In genomic region chr15:26721231-26721630, GRCh38 we compare ENCODE assay signal across 28 cellular contexts. TPM values are rescaled to one million over a fixed set of nuclear protein-coding genes. Genes with fewer than 3 reads are reported as not detected.
DNase-seq lines count a peak whose midpoint lies in the region; ATAC-seq and TF ChIP-seq lines count a peak whose summit lies in the region.
"Had no signal": no experiment of that assay in that cellular context is flagged by ENCODE, and none has a peak within 500 bp of the region (broad histone marks: within the 10 kb centered on the region; RNA-seq: fewer than 3 reads in every experiment).

No MANE protein-coding gene starts in this region.

- peaks cover 11% of the 10 kb centered on the region for H3K4me1 ChIP-seq in iPS DF 6.9 (ENCODE audit: control insufficient read depth, insufficient read depth, low read length)
- H3K4me1 ChIP-seq: Caco-2 had no signal

- no peak overlapping the region for H3K27ac ChIP-seq in iPS DF 6.9 (ENCODE audit: low read length)
- H3K27ac ChIP-seq: A549, RWPE1, SK-N-MC had no signal

- peak overlapping the region; percentile 50 for H3K4me3 Mint-ChIP-seq in WTC11
- peak overlapping the region; percentile 5 for H3K4me3 Mint-ChIP-seq in nephron progenitor cell
- H3K4me3 Mint-ChIP-seq: CD4-positive, CD25-positive, alpha-beta regulatory T cell; T-helper 17 cell had no signal

- H3K36me3 ChIP-seq in H7 (replicated peaks; ENCODE audit: control insufficient read depth, insufficient read depth, low read length) (no peaks in the 10 kb centered on the region), iPS DF 6.9 (ENCODE audit: control insufficient read depth, insufficient read depth, low read length) (no peaks in the 10 kb centered on the region)
- H3K36me3 ChIP-seq: BE2C, MG63 had no signal

- H3K4me1 Mint-ChIP-seq in WTC11 (peaks cover 89% of the 10 kb centered on the region), nephron progenitor cell (peaks cover 42% of the 10 kb centered on the region)
- H3K4me1 Mint-ChIP-seq: CD4-positive, CD25-positive, alpha-beta regulatory T cell; T-helper 17 cell had no signal

- H3K27me3 Mint-ChIP-seq in WTC11 (ENCODE audit: low read depth), result no peaks in the 10 kb centered on the region
- H3K27me3 Mint-ChIP-seq in nephron progenitor cell (ENCODE audit: low read depth, poor library complexity), result peaks cover 6% of the 10 kb centered on the region
- H3K27me3 Mint-ChIP-seq: CD4-positive, CD25-positive, alpha-beta regulatory T cell; T-helper 17 cell had no signal

- H3K27ac Mint-ChIP-seq in WTC11 (peak overlapping the region; percentile 64; the same call in 1 of the 2 replicates), nephron progenitor cell (no peak overlapping the region)
- H3K27ac Mint-ChIP-seq: T-helper 17 cell had no signal

- H3K9me3 ChIP-seq in iPS DF 6.9 (ENCODE audit: control insufficient read depth, insufficient read depth, low read length), result no peaks in the 10 kb centered on the region
- H3K9me3 ChIP-seq: A549, BE2C, Caco-2, MG63 had no signal

- H3K4me3 ChIP-seq in H7 (ENCODE audit: insufficient read depth, low read depth, low read length), result no peak overlapping the region
- H3K4me3 ChIP-seq in iPS DF 6.9 (ENCODE audit: low read length), result no peak overlapping the region
- H3K4me3 ChIP-seq: A549, K562, MG63, SK-N-MC had no signal

- H3K9me3 Mint-ChIP-seq in WTC11 (peaks cover 8% of the 10 kb centered on the region), nephron progenitor cell (peaks cover 18% of the 10 kb centered on the region)

- WGBS in iPS DF 6.9 (ENCODE audit: insufficient coverage, insufficient read length), result no CpG with 5 or more reads among the region's 3 CpGs

- H3K36me3 Mint-ChIP-seq in WTC11, result peaks cover 13% of the 10 kb centered on the region
- no peaks in the 10 kb centered on the region for H3K36me3 Mint-ChIP-seq in nephron progenitor cell (ENCODE audit: low read depth)
- H3K36me3 Mint-ChIP-seq: CD4-positive, CD25-positive, alpha-beta regulatory T cell had no signal

- POLR2A ChIA-PET in WTC11 (lab: Charles Lee), result interaction anchor here (1.1 kb wide), 1 partner anchor 29 kb away, joined by 3 read pairs; no protein-coding TSS in a partner anchor

- CTCF ChIA-PET in WTC11 (lab: Charles Lee), result interaction anchor here (0.6 to 2.8 kb wide), 4 partner anchors 9 to 472 kb away, joined by 3 to 8 read pairs (median 6); no protein-coding TSS in a partner anchor

- DNase-seq in H7, result peak; percentile 71
- peak; percentile 63 for DNase-seq in WTC11 (ENCODE audit: low spot score)
- peak; percentile 52 for DNase-seq in iPS DF 6.9 (ENCODE audit: low read depth, low spot score)
- no peak for DNase-seq in nephron progenitor cell
- no peak for DNase-seq in EL
- DNase-seq: BE2C; Caco-2; CD4-positive, CD25-positive, alpha-beta regulatory T cell; DMS 273 treated with DMSO at 0.1 percent for 48 hours; DMS79 treated with DMSO at 0.1 percent for 48 hours; HCEC 1CT; MG63; NCI-H1048; NCI-H1436 treated with DMSO at 0.1 percent for 48 hours; NCI-H1930; NCI-H510A; NCI-H748 treated with DMSO at 0.1 percent for 48 hours; SHP77 treated with DMSO at 0.1 percent for 48 hours; SW 1271; T-helper 17 cell had no signal

- H3K27me3 ChIP-seq in H7 (ENCODE audit: control insufficient read depth, insufficient read depth, low read length) (no peaks in the 10 kb centered on the region), iPS DF 6.9 (ENCODE audit: control insufficient read depth, insufficient read depth, low read length) (no peaks in the 10 kb centered on the region)
- H3K27me3 ChIP-seq: BE2C, MG63 had no signal

- TF ChIP-seq CTCF in WTC11 (IDR thresholded peaks at IDR 0.05), result no peak
- no peak for TF ChIP-seq CTCF in nephron progenitor cell (IDR thresholded peaks at IDR 0.05)

- ATAC-seq in WTC11 (peak; percentile 90), GM19455 (IDR thresholded peaks at IDR 0.05; ENCODE audit: unreplicated experiment) (no peak), GM19397 (IDR thresholded peaks at IDR 0.05; ENCODE audit: unreplicated experiment) (no peak)
- ATAC-seq: A549, HepG2, K562, T-helper 17 cell had no signal

TF ChIP-seq in WTC11, 78 proteins besides CTCF, POLR2A, EP300 and RAD21:
- TF ChIP-seq NR2C2 (CRISPR knock-in tag; IDR thresholded peaks at IDR 0.05) (no peak), ZMAT4 (CRISPR knock-in tag; IDR thresholded peaks at IDR 0.05) (no peak), ATF2 (CRISPR knock-in tag; IDR thresholded peaks at IDR 0.05; ENCODE audit: borderline replicate concordance, low read depth) (no peak), ZBTB43 (CRISPR knock-in tag; IDR thresholded peaks at IDR 0.05) (no peak), JAZF1 (CRISPR knock-in tag; IDR thresholded peaks at IDR 0.05) (no peak), IRF2 (CRISPR knock-in tag; IDR thresholded peaks at IDR 0.05; ENCODE audit: borderline replicate concordance, low read depth) (no peak), SMAD3 (CRISPR knock-in tag; IDR thresholded peaks at IDR 0.05; ENCODE audit: borderline replicate concordance) (no peak), ATF1 (CRISPR knock-in tag; IDR thresholded peaks at IDR 0.05) (no peak), ZNF219 (CRISPR knock-in tag; IDR thresholded peaks at IDR 0.05; ENCODE audit: borderline replicate concordance) (no peak), OVOL2 (CRISPR knock-in tag; IDR thresholded peaks at IDR 0.05; ENCODE audit: borderline replicate concordance) (no peak)

RNA-seq across cellular contexts. Expression of gene GABRB3, which starts 51.6 kb away (rescaled TPM):
- 89.0 and 94.5 TPM in 2 replicates for total RNA-seq in H7 (2014; rRNA removed; shearing (Covaris generic))
- 168 to 203 TPM (median 172 TPM) in 3 replicates for total RNA-seq in WTC11 (2021)
- total RNA-seq: Caco-2; CD4-positive, CD25-positive, alpha-beta regulatory T cell; HepG2; LHCN-M2; T-helper 17 cell had no signal

Comparison
In these comparisons a context has a peak if more than half of its experiments do, and no peak if none do; other contexts are left out.
1. DNase-seq: peak in H7 (single experiment), WTC11 (single experiment) and iPS DF 6.9 (single experiment); none in nephron progenitor cell (single experiment) and EL (single experiment).